10 cellular contexts compared by ENCODE assay signal in genomic region chr7:73716318-73716890, GRCh38. TPM values are rescaled to one million over a fixed set of nuclear protein-coding genes. Genes with fewer than 3 reads are reported as not detected.
A peak's percentile ranks its signal among the peaks of the same experiment; 100 is the strongest.
DNase-seq lines count a peak whose midpoint lies in the region; ATAC-seq and TF ChIP-seq lines count a peak whose summit lies in the region.
"Had no signal": no experiment of that assay in that cellular context is flagged by ENCODE, and none has a peak within 500 bp of the region (broad histone marks: within the 10 kb centered on the region; RNA-seq: fewer than 3 reads in every experiment).

No MANE protein-coding gene starts in this region.

- no peaks in the 10 kb centered on the region for H3K4me1 ChIP-seq in endocrine pancreas (ENCODE audit: control insufficient read depth, insufficient read depth, low read length)

- ATAC-seq in GM18498 (IDR thresholded peaks at IDR 0.05; ENCODE audit: unreplicated experiment) (no peak), HG03460 (IDR thresholded peaks at IDR 0.05; ENCODE audit: unreplicated experiment) (no peak)

- H3K4me1 Mint-ChIP-seq in progenitor cell of endocrine pancreas (ENCODE audit: low read depth), result peaks cover 21% of the 10 kb centered on the region

- H3K4me3 ChIP-seq in endocrine pancreas (ENCODE audit: control insufficient read depth, insufficient read depth, low read length), result peak overlapping the region; percentile 1
- H3K4me3 ChIP-seq: thoracic aorta had no signal

- H3K4me3 Mint-ChIP-seq in progenitor cell of endocrine pancreas (ENCODE audit: low read depth), result peak overlapping the region; percentile 50

- no peaks in the 10 kb centered on the region for H3K9me3 Mint-ChIP-seq in progenitor cell of endocrine pancreas (ENCODE audit: low read depth)

- H3K9ac ChIP-seq in endocrine pancreas (ENCODE audit: control insufficient read depth, insufficient read depth, low read length), result peak overlapping the region; percentile 60

- DNase-seq in NCI-H82 (lab: John Stamatoyannopoulos, UW), result peak; percentile 74
- DNase-seq in NCI-H82 treated with DMSO at 0.1 percent for 48 hours (lab: John Stamatoyannopoulos, UW; ENCODE audit: unreplicated experiment), result no peak
- peak; percentile 69 for DNase-seq in NCI-H69 (lab: John Stamatoyannopoulos, UW)
- no peak for DNase-seq in progenitor cell of endocrine pancreas (ENCODE audit: low spot score, unreplicated experiment)
- DNase-seq in GM10248 (ENCODE audit: extremely low spot score), result no peak
- DNase-seq: T-helper 9 cell had no signal

- no peaks in the 10 kb centered on the region for H3K27me3 ChIP-seq in endocrine pancreas (ENCODE audit: control insufficient read depth, insufficient read depth, low read length)

- H3K27me3 Mint-ChIP-seq in progenitor cell of endocrine pancreas, result peaks cover 9% of the 10 kb centered on the region

- CTCF ChIA-PET in GM10248 (lab: Yijun Ruan, JAX), result interaction anchor here (1.0 to 3.6 kb wide), 4 partner anchors 9 to 109 kb away, joined by 3 to 13 read pairs (median 7); no protein-coding TSS in a partner anchor

- TF ChIP-seq CTCF in progenitor cell of endocrine pancreas (IDR thresholded peaks at IDR 0.05; ENCODE audit: unreplicated experiment) (no peak), GM10248 (IDR thresholded peaks at IDR 0.05; ENCODE audit: control extremely low read depth, extremely low read depth, low read depth, missing control alignments) (no peak)

- peak overlapping the region; percentile 89 for H3K27ac Mint-ChIP-seq in progenitor cell of endocrine pancreas

- no peaks in the 10 kb centered on the region for H3K36me3 ChIP-seq in endocrine pancreas (ENCODE audit: control insufficient read depth, insufficient read depth, low read length)
- H3K36me3 ChIP-seq: thoracic aorta had no signal

- H3K9me3 ChIP-seq in endocrine pancreas (ENCODE audit: control insufficient read depth, low read length), result no peaks in the 10 kb centered on the region
- H3K9me3 ChIP-seq: thoracic aorta had no signal

- POLR2A ChIA-PET in GM10248 (lab: Yijun Ruan, JAX), result no interaction called here

- H3K36me3 Mint-ChIP-seq in progenitor cell of endocrine pancreas (ENCODE audit: insufficient read depth), result no peaks in the 10 kb centered on the region

RNA-seq across cellular contexts. Expression of gene STX1A, which starts 3.1 kb away (rescaled TPM):
- 40.9 and 46.6 TPM in 2 replicates for total RNA-seq in progenitor cell of endocrine pancreas

RNA-seq across cellular contexts. Expression of gene ABHD11, which starts 22.2 kb away (rescaled TPM):
- 62.9 and 69.7 TPM in 2 replicates for total RNA-seq in progenitor cell of endocrine pancreas

RNA-seq across cellular contexts. Expression of gene BUD23, which starts 33.0 kb away (rescaled TPM):
- 57.9 and 58.8 TPM in 2 replicates for total RNA-seq in progenitor cell of endocrine pancreas

RNA-seq across cellular contexts. Expression of gene DNAJC30, which starts 33.2 kb away (rescaled TPM):
- total RNA-seq in progenitor cell of endocrine pancreas, result 10.4 and 11.1 TPM in 2 replicates

RNA-seq across cellular contexts. Expression of gene VPS37D, which starts 48.8 kb away (rescaled TPM):
- 15.0 and 15.6 TPM in 2 replicates for total RNA-seq in progenitor cell of endocrine pancreas

Comparison
In these comparisons a context has a peak if more than half of its experiments do, and no peak if none do; other contexts are left out.
1. DNase-seq: peak in NCI-H82 (single experiment) and NCI-H69 (single experiment); none in NCI-H82 treated with DMSO at 0.1 percent for 48 hours (single experiment), progenitor cell of endocrine pancreas (single experiment) and GM10248 (single experiment).